Comparison of ENCODE assay signal across 8 cellular contexts in the genomic region with DNA sequence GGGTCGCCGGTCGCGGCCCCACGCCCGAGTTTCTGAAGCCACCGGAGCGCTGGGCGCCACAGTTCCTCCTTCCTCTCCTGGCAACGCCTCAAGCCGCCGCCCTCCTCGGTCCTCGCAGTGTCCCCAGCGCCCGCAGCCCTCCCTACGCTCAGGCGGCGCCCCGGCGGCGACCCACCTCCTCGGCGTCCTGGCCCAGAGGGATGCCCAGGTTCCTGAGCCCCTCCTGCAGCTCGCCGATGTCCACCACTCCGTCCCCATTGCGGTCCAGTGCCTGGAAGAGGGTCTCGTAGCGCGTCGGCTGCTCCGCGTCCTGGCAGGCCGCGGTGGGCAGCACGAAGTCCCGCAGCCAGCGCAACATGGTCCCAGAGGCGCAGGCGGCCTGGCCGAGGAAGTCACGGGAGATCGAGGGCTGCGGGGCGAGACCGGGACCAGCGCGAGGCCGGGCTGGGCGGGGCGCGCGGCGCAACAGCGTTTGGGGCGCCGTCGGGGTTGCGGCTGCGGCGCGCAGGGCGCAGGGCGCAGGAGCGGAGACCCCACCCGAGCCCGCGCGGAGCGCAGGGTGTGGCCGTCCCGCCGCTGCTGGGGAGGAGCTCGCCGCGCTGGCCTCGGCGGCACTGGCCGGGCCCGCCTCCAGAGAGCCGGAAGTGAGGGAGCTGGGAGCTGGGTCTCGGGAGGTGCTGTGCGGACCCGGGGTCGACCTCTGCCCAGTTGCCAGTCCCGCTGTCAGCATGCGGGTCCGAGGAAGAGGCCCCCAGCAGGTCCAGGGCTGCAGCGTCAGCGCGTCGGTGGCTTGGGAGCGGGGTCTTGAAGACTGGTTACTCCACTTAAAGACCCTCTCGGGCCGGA. TPM values are rescaled to one million over a fixed set of nuclear protein-coding genes. Genes with fewer than 3 reads are reported as not detected.
DNase-seq lines count a peak whose midpoint lies in the region; ATAC-seq and TF ChIP-seq lines count a peak whose summit lies in the region.

A gene (minus strand): TSS at position 563 of the 846 bp plus-strand sequence. CDS start 205 bp downstream, at position 358.

- no peaks in the 10 kb centered on the region for H3K27me3 Mint-ChIP-seq in effector memory CD8-positive, alpha-beta T cell
- no peaks in the 10 kb centered on the region for H3K27me3 Mint-ChIP-seq in memory B cell

- H3K4me3 Mint-ChIP-seq in effector memory CD8-positive, alpha-beta T cell = peak within 1 kb of the TSS; percentile 88 to 91
- peak within 1 kb of the TSS; percentile 94 for H3K4me3 Mint-ChIP-seq in memory B cell

- H3K4me1 Mint-ChIP-seq in effector memory CD8-positive, alpha-beta T cell (ENCODE audit: low read depth in 2 of 2) = peaks cover 32 to 40% of the 10 kb centered on the region in 2 donors
- H3K4me1 Mint-ChIP-seq in memory B cell = peaks cover 34% of the 10 kb centered on the region

- POLR2A ChIA-PET in activated CD8-positive, alpha-beta memory T cell treated with anti-CD3 and anti-CD28 coated beads for 36 hours (lab: Charles Lee) = interaction anchor here (1.2 kb wide), 2 partner anchors 360 to 492 kb away, joined by 3 read pairs; a partner anchor contains a TSS

- H3K27ac Mint-ChIP-seq in effector memory CD8-positive, alpha-beta T cell = peak within 1 kb of the TSS; percentile 87 to 93
- peak within 1 kb of the TSS; percentile 89 for H3K27ac Mint-ChIP-seq in memory B cell

- CTCF ChIA-PET in activated CD8-positive, alpha-beta memory T cell treated with anti-CD3 and anti-CD28 coated beads for 36 hours (lab: Charles Lee) = interaction anchor here (1.1 to 1.8 kb wide), 2 partner anchors 12 to 361 kb away, joined by 3 to 8 read pairs; a partner anchor contains a TSS

- no peak for TF ChIP-seq CTCF in AG10803 (conservative IDR thresholded peaks at IDR 0.05; ENCODE audit: low read length)

- H3K4me3 ChIP-seq in AG10803 (ENCODE audit: low read length) = peak within 1 kb of the TSS; percentile 98

- ATAC-seq in GM18873 (IDR thresholded peaks at IDR 0.05; ENCODE audit: low FRiP score, unreplicated experiment) = peak; percentile 73
- ATAC-seq in HG03280 (IDR thresholded peaks at IDR 0.05; ENCODE audit: unreplicated experiment) = peak; percentile 81
- peak; percentile 92 for ATAC-seq in effector memory CD8-positive, alpha-beta T cell (replicated peaks)
- ATAC-seq in memory B cell (ENCODE audit: low read depth) = peak; percentile 87

- DNase-seq in AG10803 (ENCODE audit: low read depth) (peak; percentile 78), NCI-H748 treated with DMSO at 0.1 percent for 48 hours (lab: John Stamatoyannopoulos, UW) (peak; percentile 40), memory B cell (ENCODE audit: low spot score in 2 of 2) (peak; percentile 58 to 73)
- peak; percentile 61 to 68 (median 62) for DNase-seq in effector memory CD8-positive, alpha-beta T cell
- DNase-seq in stimulated activated CD8-positive, alpha-beta memory T cell treated with anti-CD3 and anti-CD28 coated beads, Interleukin-12 subunit alpha, Interleukin-12 subunit beta, amount 100 ng/mL, for 24 hours (ENCODE audit: extremely low read depth) = peak; percentile 47

- H3K9me3 Mint-ChIP-seq in effector memory CD8-positive, alpha-beta T cell = peaks cover 0 to 4% of the 10 kb centered on the region in 2 donors
- no peaks in the 10 kb centered on the region for H3K9me3 Mint-ChIP-seq in memory B cell

- no peaks in the 10 kb centered on the region for H3K36me3 Mint-ChIP-seq in effector memory CD8-positive, alpha-beta T cell (ENCODE audit: insufficient read depth)
- peaks cover 7% of the 10 kb centered on the region for H3K36me3 Mint-ChIP-seq in memory B cell

RNA-seq across cellular contexts. Expression of the gene that starts here (rescaled TPM):
- 10 to 100 TPM; 19.6 to 20.1 TPM for total RNA-seq in activated CD8-positive, alpha-beta memory T cell treated with anti-CD3 and anti-CD28 coated beads for 36 hours

Comparison
In these comparisons a context has a peak if more than half of its experiments do, and no peak if none do; other contexts are left out.
1. Peak in every context shown above with its lines: DNase-seq, ATAC-seq and H3K4me3 ChIP-seq.